ENCODE assay signal across 8 cellular contexts in the genomic region with DNA sequence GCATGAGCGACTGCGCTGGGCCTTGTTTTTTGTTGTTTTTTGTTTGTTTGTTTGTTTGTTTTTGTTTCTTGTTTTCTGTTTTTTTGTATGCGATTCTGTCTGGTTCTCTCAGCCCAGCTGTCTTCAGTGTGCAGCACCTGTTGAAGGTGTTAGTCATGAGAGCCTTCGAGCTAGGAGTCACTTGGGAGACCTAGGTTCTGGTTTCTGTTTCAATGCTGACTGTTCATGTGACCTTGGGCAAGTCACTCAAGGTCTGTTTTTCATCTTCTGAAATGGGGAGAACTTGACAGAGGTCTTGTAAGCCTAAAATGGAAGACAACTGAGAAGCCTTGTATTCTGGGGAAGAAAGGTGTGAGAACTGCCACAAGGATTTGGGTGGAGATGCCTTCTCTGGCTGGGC. TPM values are rescaled to one million over a fixed set of nuclear protein-coding genes. Genes with fewer than 3 reads are reported as not detected.
DNase-seq lines count a peak whose midpoint lies in the region; ATAC-seq and TF ChIP-seq lines count a peak whose summit lies in the region.

No MANE protein-coding gene starts in this region.

- no peak for TF ChIP-seq CTCF in CD4-positive, alpha-beta T cell (IDR thresholded peaks at IDR 0.05)
- no peak for TF ChIP-seq CTCF in gastroesophageal sphincter (IDR thresholded peaks at IDR 0.05)

- H3K4me3 Mint-ChIP-seq in CD4-positive, alpha-beta T cell, result peak overlapping the region; percentile 88
- H3K4me3 Mint-ChIP-seq in activated CD4-positive, alpha-beta memory T cell treated with anti-CD3 and anti-CD28 coated beads, Interleukin-2, amount 10 ng/mL, durations not matched to agents 7 days and 5 days, result peak overlapping the region; percentile 58

- peaks cover 54% of the 10 kb centered on the region for H3K36me3 Mint-ChIP-seq in CD4-positive, alpha-beta T cell (ENCODE audit: low read depth)
- peaks cover 45% of the 10 kb centered on the region for H3K36me3 Mint-ChIP-seq in activated CD4-positive, alpha-beta memory T cell treated with anti-CD3 and anti-CD28 coated beads, Interleukin-2, amount 10 ng/mL, durations not matched to agents 7 days and 5 days (ENCODE audit: low read depth)

- CTCF ChIA-PET in CD4-positive, alpha-beta T cell (lab: Charles Lee), result no interaction called here
- CTCF ChIA-PET in activated CD4-positive, alpha-beta memory T cell treated with anti-CD3 and anti-CD28 coated beads, Interleukin-2, amount 10 ng/mL, durations not matched to agents 7 days and 5 days (lab: Charles Lee), result interaction anchor here (0.7 to 2.6 kb wide), 5 partner anchors 10 to 483 kb away, joined by 3 to 17 read pairs (median 3); no protein-coding TSS in a partner anchor

- no peaks in the 10 kb centered on the region for H3K9me3 ChIP-seq in CD4-positive, alpha-beta T cell (ENCODE audit: control insufficient read depth, low read length)
- no peaks in the 10 kb centered on the region for H3K9me3 ChIP-seq in gastroesophageal sphincter

- no peak for DNase-seq in CD4-positive, alpha-beta T cell
- peak; percentile 58 for DNase-seq in GM19238 (ENCODE audit: insufficient read length, low spot score)
- peak; percentile 35 for DNase-seq in activated CD4-positive, alpha-beta memory T cell treated with anti-CD3 and anti-CD28 coated beads, Interleukin-2, amount 10 ng/mL, durations not matched to agents 7 days and 5 days
- no peak for DNase-seq in DMS53 (lab: John Stamatoyannopoulos, UW)
- no peak for DNase-seq in KG1 (lab: John Stamatoyannopoulos, UW)
- no peak for DNase-seq in hypothalamus (lab: John Stamatoyannopoulos, UW)

- no peak for TF ChIP-seq POLR2A in gastroesophageal sphincter (IDR thresholded peaks at IDR 0.05)

- no peak for ATAC-seq in CD4-positive, alpha-beta T cell (ENCODE audit: poor library complexity)
- peak; percentile 54 for ATAC-seq in HG03045 (IDR thresholded peaks at IDR 0.05; ENCODE audit: unreplicated experiment)
- ATAC-seq in gastroesophageal sphincter, result no peak

- WGBS in gastroesophageal sphincter (ENCODE audit: low coverage in 1 of 2), 2 donors, result 84% methylated on average over 4 of the region's 4 CpGs; no CpG with 5 or more reads in 1 of the 2 donors

- H3K4me3 ChIP-seq in gastroesophageal sphincter, result no peak overlapping the region

- H3K27ac ChIP-seq in CD4-positive, alpha-beta T cell (ENCODE audit: low read depth, low read length), result no peak overlapping the region
- no peak overlapping the region for H3K27ac ChIP-seq in gastroesophageal sphincter

- no peak for TF ChIP-seq EP300 in gastroesophageal sphincter (IDR thresholded peaks at IDR 0.05)

- POLR2A ChIA-PET in CD4-positive, alpha-beta T cell (lab: Charles Lee), result interaction anchor here (0.9 to 3.0 kb wide), 3 partner anchors 23 to 94 kb away, joined by 3 to 34 read pairs (median 6); a partner anchor contains a TSS
- POLR2A ChIA-PET in activated CD4-positive, alpha-beta memory T cell treated with anti-CD3 and anti-CD28 coated beads, Interleukin-2, amount 10 ng/mL, durations not matched to agents 7 days and 5 days (lab: Charles Lee), result interaction anchor here (0.8 to 3.4 kb wide), 4 partner anchors 13 to 418 kb away, joined by 3 to 23 read pairs (median 3); a partner anchor contains a TSS

- no peaks in the 10 kb centered on the region for H3K9me3 Mint-ChIP-seq in CD4-positive, alpha-beta T cell
- H3K9me3 Mint-ChIP-seq in activated CD4-positive, alpha-beta memory T cell treated with anti-CD3 and anti-CD28 coated beads, Interleukin-2, amount 10 ng/mL, durations not matched to agents 7 days and 5 days, result no peaks in the 10 kb centered on the region

- peak overlapping the region; percentile 76 for H3K27ac Mint-ChIP-seq in CD4-positive, alpha-beta T cell
- peak overlapping the region; percentile 60 for H3K27ac Mint-ChIP-seq in activated CD4-positive, alpha-beta memory T cell treated with anti-CD3 and anti-CD28 coated beads, Interleukin-2, amount 10 ng/mL, durations not matched to agents 7 days and 5 days

- peaks cover 0 to 25% of the 10 kb centered on the region in 2 donors for H3K36me3 ChIP-seq in gastroesophageal sphincter

- H3K27me3 ChIP-seq in CD4-positive, alpha-beta T cell (ENCODE audit: control insufficient read depth, insufficient read depth, low read length), result no peaks in the 10 kb centered on the region
- no peaks in the 10 kb centered on the region for H3K27me3 ChIP-seq in gastroesophageal sphincter

- H3K4me1 ChIP-seq in gastroesophageal sphincter, result peaks cover 0 to 44% (median 8%) of the 10 kb centered on the region in 3 donors

- peaks cover 59% of the 10 kb centered on the region for H3K4me1 Mint-ChIP-seq in CD4-positive, alpha-beta T cell (ENCODE audit: low read depth)
- peaks cover 34% of the 10 kb centered on the region for H3K4me1 Mint-ChIP-seq in activated CD4-positive, alpha-beta memory T cell treated with anti-CD3 and anti-CD28 coated beads, Interleukin-2, amount 10 ng/mL, durations not matched to agents 7 days and 5 days

- no peaks in the 10 kb centered on the region for H3K27me3 Mint-ChIP-seq in CD4-positive, alpha-beta T cell
- no peaks in the 10 kb centered on the region for H3K27me3 Mint-ChIP-seq in activated CD4-positive, alpha-beta memory T cell treated with anti-CD3 and anti-CD28 coated beads, Interleukin-2, amount 10 ng/mL, durations not matched to agents 7 days and 5 days

- intact Hi-C loops in CD4-positive, alpha-beta T cell (cut with DNase I, micrococcal nuclease), result no loop called here

RNA-seq across cellular contexts. Expression of a gene that starts 1.8 kb away (rescaled TPM):
- 1 to 10 TPM; 6.2 to 6.3 TPM for total RNA-seq in CD4-positive, alpha-beta T cell
- total RNA-seq in activated CD4-positive, alpha-beta memory T cell treated with anti-CD3 and anti-CD28 coated beads, Interleukin-2, amount 10 ng/mL, durations not matched to agents 7 days and 5 days, result 10 to 100 TPM; 34.5 to 35.8 TPM
- total RNA-seq in gastroesophageal sphincter, result 10 to 100 TPM; 11.8 to 20.6 (median 15.9) TPM

RNA-seq across cellular contexts. Expression of a gene that starts 22.8 kb away (rescaled TPM):
- 1 to 10 TPM; 7.7 to 7.9 TPM for total RNA-seq in CD4-positive, alpha-beta T cell
- 10 to 100 TPM; 14.2 to 17.0 TPM for total RNA-seq in activated CD4-positive, alpha-beta memory T cell treated with anti-CD3 and anti-CD28 coated beads, Interleukin-2, amount 10 ng/mL, durations not matched to agents 7 days and 5 days
- total RNA-seq in gastroesophageal sphincter, result 10 to 100 TPM in 3 of 4 donors, 1 to 10 TPM in 1; 6.6 to 18.1 (median 13.5) TPM

RNA-seq across cellular contexts. Expression of a gene that starts 36.7 kb away (rescaled TPM):
- total RNA-seq in CD4-positive, alpha-beta T cell, result 10 to 100 TPM; 25.3 to 29.0 TPM
- total RNA-seq in activated CD4-positive, alpha-beta memory T cell treated with anti-CD3 and anti-CD28 coated beads, Interleukin-2, amount 10 ng/mL, durations not matched to agents 7 days and 5 days, result 10 to 100 TPM; 34.4 to 36.4 TPM
- total RNA-seq in gastroesophageal sphincter, result 10 to 100 TPM in 3 of 4 donors, 1 to 10 TPM in 1; 9.9 to 17.4 (median 14.5) TPM

RNA-seq across cellular contexts. Expression of a gene that starts 37.0 kb away (rescaled TPM):
- total RNA-seq in CD4-positive, alpha-beta T cell, result 100 to 1,000 TPM; 198 to 206 TPM
- total RNA-seq in activated CD4-positive, alpha-beta memory T cell treated with anti-CD3 and anti-CD28 coated beads, Interleukin-2, amount 10 ng/mL, durations not matched to agents 7 days and 5 days, result 100 to 1,000 TPM; 121 to 125 TPM
- total RNA-seq in gastroesophageal sphincter, result 10 to 100 TPM; 84.1 to 87.1 (median 86.7) TPM

RNA-seq across cellular contexts. Expression of a gene that starts 49.8 kb away (rescaled TPM):
- total RNA-seq in CD4-positive, alpha-beta T cell, result 1 to 10 TPM; 1.6 TPM
- total RNA-seq in activated CD4-positive, alpha-beta memory T cell treated with anti-CD3 and anti-CD28 coated beads, Interleukin-2, amount 10 ng/mL, durations not matched to agents 7 days and 5 days, result 1 to 10 TPM; 7.4 to 8.5 TPM
- total RNA-seq in gastroesophageal sphincter, result 10 to 100 TPM; 42.1 to 56.2 (median 47.2) TPM

Comparison
In these comparisons a context has a peak if more than half of its experiments do, and no peak if none do; other contexts are left out.
1. DNase-seq: peak in GM19238 (single experiment) and activated CD4-positive, alpha-beta memory T cell treated with anti-CD3 and anti-CD28 coated beads, Interleukin-2, amount 10 ng/mL, durations not matched to agents 7 days and 5 days (single experiment); none in CD4-positive, alpha-beta T cell (0 of 10), DMS53 (single experiment), KG1 (single experiment) and hypothalamus (0 of 51).